ENCODE assay signal across 17 cellular contexts in genomic region chr11:61531033-61531432, GRCh38. TPM values are rescaled to one million over a fixed set of nuclear protein-coding genes. Genes with fewer than 3 reads are reported as not detected.
DNase-seq lines count a peak whose midpoint lies in the region; ATAC-seq and TF ChIP-seq lines count a peak whose summit lies in the region.
"Had no signal": no experiment of that assay in that cellular context is flagged by ENCODE, and none has a peak within 500 bp of the region (broad histone marks: within the 10 kb centered on the region; RNA-seq: fewer than 3 reads in every experiment).

No MANE protein-coding gene starts in this region.

- intact Hi-C loops in right lobe of liver (cut with DNase I) (loop anchor here in 1 of 2 donors (10.0 kb wide), 1 partner anchor 94 kb away; no protein-coding TSS in a partner anchor), upper lobe of right lung (cut with DNase I) (no loop called here)

- ATAC-seq in right lobe of liver (peak; percentile 66 to 71 (median 67)), upper lobe of right lung (no peak), GM19397 (IDR thresholded peaks at IDR 0.05; ENCODE audit: unreplicated experiment) (no peak)
- ATAC-seq: T-cell had no signal

- H3K4me3 ChIP-seq in BLaER1 treated with 17β-estradiol and CSF1 and Interleukin-3, amounts not matched to agents 10 nM and 100 nM: peak overlapping the region in 1 of 10 experiments; percentile 11; a peak in 1 of 20 replicates
- no peak overlapping the region for H3K4me3 ChIP-seq in WERI-Rb-1 (ENCODE audit: low read depth, low read length)
- peak overlapping the region in 1 of 3 donors; percentile 56 for H3K4me3 ChIP-seq in right lobe of liver
- H3K4me3 ChIP-seq in upper lobe of right lung: no peak overlapping the region

- H3K36me3 ChIP-seq in BLaER1 treated with 17β-estradiol and CSF1 and Interleukin-3, amounts not matched to agents 10 nM and 100 nM: no peaks in the 10 kb centered on the region
- H3K36me3 ChIP-seq in WERI-Rb-1 (peaks cover 26% of the 10 kb centered on the region), right lobe of liver (peaks cover 0 to 10% (median 0%) of the 10 kb centered on the region in 4 donors), upper lobe of right lung (no peaks in the 10 kb centered on the region)

- H3K4me1 ChIP-seq in BLaER1 treated with 17β-estradiol and CSF1 and Interleukin-3, amounts not matched to agents 10 nM and 100 nM: peaks cover 6 to 56% (median 46%) of the 10 kb centered on the region in 10 experiments; a peak in 19 of 20 replicates
- H3K4me1 ChIP-seq in right lobe of liver: peaks cover 0 to 43% (median 16%) of the 10 kb centered on the region in 4 donors
- H3K4me1 ChIP-seq in upper lobe of right lung: peaks cover 7% of the 10 kb centered on the region

- H3K27me3 ChIP-seq in BLaER1 treated with 17β-estradiol and CSF1 and Interleukin-3, amounts not matched to agents 10 nM and 100 nM: no peaks in the 10 kb centered on the region
- H3K27me3 ChIP-seq in WERI-Rb-1 (ENCODE audit: insufficient read depth, low read depth, severe bottlenecking) (no peaks in the 10 kb centered on the region), right lobe of liver (no peaks in the 10 kb centered on the region), upper lobe of right lung (no peaks in the 10 kb centered on the region)

- DNase-seq in NCI-H510A treated with DMSO at 0.1 percent for 48 hours (lab: John Stamatoyannopoulos, UW) (peak; percentile 76), WERI-Rb-1 (no peak), right lobe of liver (peak; percentile 67 to 89 (median 85)), upper lobe of right lung (no peak)
- DNase-seq in effector CD8-positive, alpha-beta T cell (lab: John Stamatoyannopoulos, UW): no peak
- DNase-seq: CD8-positive, alpha-beta memory T cell; DMS53; GOT3; KG1; NCI-H1048; NCI-H146; NCI-H2081 treated with DMSO at 0.1 percent for 48 hours; NCI-H82; RPMI8226; T-cell had no signal

- H4K20me1 ChIP-seq in BLaER1 treated with 17β-estradiol and CSF1 and Interleukin-3, amounts not matched to agents 10 nM and 100 nM: peaks cover 0 to 23% (median 0%) of the 10 kb centered on the region in 11 experiments; a peak in 6 of 22 replicates

- peak overlapping the region; percentile 25 to 93 (median 82); a peak in 20 of 22 replicates for H3K4me2 ChIP-seq in BLaER1 treated with 17β-estradiol and CSF1 and Interleukin-3, amounts not matched to agents 10 nM and 100 nM

- H3K9me3 ChIP-seq in BLaER1 treated with 17β-estradiol and CSF1 and Interleukin-3, amounts not matched to agents 10 nM and 100 nM (replicated peaks in 1 of 11): no peaks in the 10 kb centered on the region
- no peaks in the 10 kb centered on the region for H3K9me3 ChIP-seq in WERI-Rb-1 (ENCODE audit: severe bottlenecking)
- no peaks in the 10 kb centered on the region for H3K9me3 ChIP-seq in right lobe of liver
- H3K9me3 ChIP-seq in upper lobe of right lung: no peaks in the 10 kb centered on the region

- no peak for TF ChIP-seq CTCF in WERI-Rb-1 (IDR thresholded peaks at IDR 0.05; ENCODE audit: low read depth, low read length)
- TF ChIP-seq CTCF in right lobe of liver (IDR thresholded peaks at IDR 0.05): no peak
- no peak for TF ChIP-seq CTCF in upper lobe of right lung (IDR thresholded peaks at IDR 0.05)

- TF ChIP-seq POLR2A in right lobe of liver (IDR thresholded peaks at IDR 0.05): peak; percentile 10

- 16% methylated on average over 3 of the region's 3 CpGs for WGBS in right lobe of liver (ENCODE audit: insufficient coverage, low coverage, low lambda C conversion rate, missing lambda C conversion rate)

- H3K27ac ChIP-seq in BLaER1 treated with 17β-estradiol and CSF1 and Interleukin-3, amounts not matched to agents 10 nM and 100 nM: peak overlapping the region in 5 of 11 experiments; percentile 4 to 74 (median 65); a peak in 8 of 22 replicates
- H3K27ac ChIP-seq in WERI-Rb-1 (peak overlapping the region; percentile 22; the same call in 1 of the 2 replicates), right lobe of liver (peak overlapping the region; percentile 70 to 82 (median 72)), upper lobe of right lung (no peak overlapping the region)

- peak overlapping the region in 4 of 11 experiments; percentile 30 to 66 (median 60); a peak in 8 of 22 replicates for H3K9ac ChIP-seq in BLaER1 treated with 17β-estradiol and CSF1 and Interleukin-3, amounts not matched to agents 10 nM and 100 nM

RNA-seq across cellular contexts. Expression of gene LRRC10B, which starts 22.5 kb away (rescaled TPM):
- total RNA-seq in right lobe of liver: not detected
- 0.29 TPM for total RNA-seq in upper lobe of right lung
- total RNA-seq: CD8-positive, alpha-beta memory T cell had no signal

RNA-seq across cellular contexts. Expression of gene SYT7, which starts 49.8 kb away (rescaled TPM):
- total RNA-seq in right lobe of liver (10 to 100 TPM; 13.1 to 70.8 (median 31.6) TPM), upper lobe of right lung (4.8 TPM)
- total RNA-seq: CD8-positive, alpha-beta memory T cell had no signal

Comparison
In these comparisons a context has a peak if more than half of its experiments do, and no peak if none do; other contexts are left out.
1. DNase-seq: peak in NCI-H510A treated with DMSO at 0.1 percent for 48 hours (single experiment) and right lobe of liver (3 of 3); none in WERI-Rb-1 (single experiment), effector CD8-positive, alpha-beta T cell (single experiment) and upper lobe of right lung (single experiment).
2. ATAC-seq: peak in right lobe of liver (4 of 4); none in upper lobe of right lung (single experiment) and GM19397 (single experiment).